In genomic region chr4:42630908-42631307, GRCh38 we compare ENCODE assay signal across 15 cellular contexts. TPM values are rescaled to one million over a fixed set of nuclear protein-coding genes. Genes with fewer than 3 reads are reported as not detected.
DNase-seq lines count a peak whose midpoint lies in the region; ATAC-seq and TF ChIP-seq lines count a peak whose summit lies in the region.
"Had no signal": no experiment of that assay in that cellular context is flagged by ENCODE, and none has a peak within 500 bp of the region (broad histone marks: within the 10 kb centered on the region; RNA-seq: fewer than 3 reads in every experiment).

No MANE protein-coding gene starts in this region.

- H3K4me3 ChIP-seq in CD8-positive, alpha-beta T cell (ENCODE audit: low read depth, low read length): no peak overlapping the region
- H3K4me3 ChIP-seq in mucosa of descending colon (no peak overlapping the region), transverse colon (no peak overlapping the region)
- H3K4me3 ChIP-seq: A549 had no signal

- TF ChIP-seq POLR2A in transverse colon (IDR thresholded peaks at IDR 0.05): no peak

- H3K36me3 ChIP-seq in CD8-positive, alpha-beta T cell (ENCODE audit: insufficient read depth, low read length): no peaks in the 10 kb centered on the region
- H3K36me3 ChIP-seq in mucosa of descending colon (ENCODE audit: low read depth) (no peaks in the 10 kb centered on the region), transverse colon (no peaks in the 10 kb centered on the region)
- H3K36me3 ChIP-seq: BE2C had no signal

- CTCF ChIA-PET in CD8-positive, alpha-beta T cell (lab: Charles Lee): interaction anchor here (1.6 kb wide), 1 partner anchor 119 kb away, joined by 5 read pairs; no protein-coding TSS in a partner anchor

- H3K27ac ChIP-seq in CD8-positive, alpha-beta T cell (ENCODE audit: low read depth, low read length): no peak overlapping the region
- peak overlapping the region in 3 of 4 donors; percentile 1 to 80 (median 80) for H3K27ac ChIP-seq in transverse colon
- H3K27ac ChIP-seq: A549, C4-2B had no signal

- WGBS in transverse colon (ENCODE audit: low coverage in 1 of 2), 2 donors: 56 to 86% methylated on average over 1 of the region's 1 CpG

- H3K4me3 Mint-ChIP-seq in CD8-positive, alpha-beta T cell: no peak overlapping the region
- H3K4me3 Mint-ChIP-seq in IgD-negative memory B cell: no peak overlapping the region
- H3K4me3 Mint-ChIP-seq: CD8-positive, alpha-beta memory T cell; HFFc6 had no signal

- no peak for TF ChIP-seq EP300 in transverse colon (IDR thresholded peaks at IDR 0.05; ENCODE audit: low read depth)

- H3K9me3 Mint-ChIP-seq in CD8-positive, alpha-beta T cell: no peaks in the 10 kb centered on the region
- no peaks in the 10 kb centered on the region for H3K9me3 Mint-ChIP-seq in IgD-negative memory B cell
- H3K9me3 Mint-ChIP-seq: CD8-positive, alpha-beta memory T cell; HFFc6 had no signal

- no peaks in the 10 kb centered on the region for H3K27me3 ChIP-seq in CD8-positive, alpha-beta T cell (ENCODE audit: insufficient read depth, low read length)
- no peaks in the 10 kb centered on the region for H3K27me3 ChIP-seq in transverse colon
- H3K27me3 ChIP-seq: BE2C had no signal

- peaks cover 9% of the 10 kb centered on the region for H3K36me3 Mint-ChIP-seq in CD8-positive, alpha-beta T cell
- H3K36me3 Mint-ChIP-seq in IgD-negative memory B cell: peaks cover 2% of the 10 kb centered on the region

- TF ChIP-seq CTCF in CD8-positive, alpha-beta T cell (IDR thresholded peaks at IDR 0.05): no peak
- TF ChIP-seq CTCF in mucosa of descending colon (IDR thresholded peaks at IDR 0.05): no peak
- TF ChIP-seq CTCF in transverse colon (IDR thresholded peaks at IDR 0.05): no peak

- in situ Hi-C loops in transverse colon (cut with MboI; ENCODE audit: low pct_ligation_motif_present in 1 of 4, low pct_unique_long_range_greater_than_20kb in 1 of 4, low sequenced_read_pairs in 3 of 4): no loop called here

- POLR2A ChIA-PET in CD8-positive, alpha-beta T cell (lab: Charles Lee): no interaction called here

- peaks cover 90% of the 10 kb centered on the region for H3K4me1 ChIP-seq in CD8-positive, alpha-beta T cell (ENCODE audit: insufficient read depth, low read length)
- peaks cover 33% of the 10 kb centered on the region for H3K4me1 ChIP-seq in mucosa of descending colon (ENCODE audit: low read depth)
- H3K4me1 ChIP-seq in transverse colon: peaks cover 0 to 51% (median 14%) of the 10 kb centered on the region in 4 donors
- H3K4me1 ChIP-seq: A549 had no signal

- no peaks in the 10 kb centered on the region for H3K9me3 ChIP-seq in CD8-positive, alpha-beta T cell (ENCODE audit: low read length)
- H3K9me3 ChIP-seq in mucosa of descending colon: no peaks in the 10 kb centered on the region
- no peaks in the 10 kb centered on the region for H3K9me3 ChIP-seq in transverse colon
- H3K9me3 ChIP-seq: A549, BE2C, Caco-2 had no signal

- H3K27me3 Mint-ChIP-seq in CD8-positive, alpha-beta T cell (ENCODE audit: low read depth): no peaks in the 10 kb centered on the region
- no peaks in the 10 kb centered on the region for H3K27me3 Mint-ChIP-seq in IgD-negative memory B cell
- H3K27me3 Mint-ChIP-seq: CD8-positive, alpha-beta memory T cell had no signal

- H3K4me1 Mint-ChIP-seq in CD8-positive, alpha-beta T cell (ENCODE audit: low read depth): peaks cover 92% of the 10 kb centered on the region
- H3K4me1 Mint-ChIP-seq in IgD-negative memory B cell: peaks cover 49 to 79% (median 53%) of the 10 kb centered on the region in 3 donors

- no peak for DNase-seq in CD8-positive, alpha-beta T cell
- DNase-seq in mucosa of descending colon (no peak), transverse colon (no peak)
- DNase-seq in activated T-cell treated with anti-CD3 and anti-CD28 coated beads, Interleukin-2, amount 50 U/mL, for 48 hours: no peak
- DNase-seq: BE2C; Caco-2; CD8-positive, alpha-beta memory T cell; DND-41; GDM1; HCEC 1CT; HFFc6 had no signal

- intact Hi-C loops in CD8-positive, alpha-beta T cell (cut with DNase I, micrococcal nuclease): loop anchor here in 1 of 2 experiments (2.0 kb wide), 1 partner anchor 14 kb away; no protein-coding TSS in a partner anchor
- intact Hi-C loops in mucosa of descending colon (cut with DNase I, micrococcal nuclease) (no loop called here), transverse colon (cut with DNase I; ENCODE audit: low total_unique reads) (no loop called here)

- ATAC-seq in CD8-positive, alpha-beta T cell: no peak
- peak; percentile 37 for ATAC-seq in mucosa of descending colon
- no peak for ATAC-seq in GM21367 (IDR thresholded peaks at IDR 0.05; ENCODE audit: unreplicated experiment)
- ATAC-seq: A549 had no signal

- H3K27ac Mint-ChIP-seq in CD8-positive, alpha-beta T cell: peak overlapping the region; percentile 50
- H3K27ac Mint-ChIP-seq in IgD-negative memory B cell: peak overlapping the region in 2 of 3 donors; percentile 16 to 73
- H3K27ac Mint-ChIP-seq: HFFc6 had no signal

RNA-seq across cellular contexts. Expression of gene ATP8A1, which starts 26.0 kb away (rescaled TPM):
- 100 to 1,000 TPM; 130 to 134 TPM for total RNA-seq in CD8-positive, alpha-beta T cell
- polyA plus RNA-seq in IgD-negative memory B cell: 15.0 TPM
- total RNA-seq in mucosa of descending colon (10 to 100 TPM; 40.3 to 92.0 (median 41.1) TPM), transverse colon (100 to 1,000 TPM in 3 of 4 donors, 10 to 100 TPM in 1; 72.2 to 255 (median 166) TPM)
